Comparison of ENCODE assay signal across 15 cellular contexts in the genomic region with DNA sequence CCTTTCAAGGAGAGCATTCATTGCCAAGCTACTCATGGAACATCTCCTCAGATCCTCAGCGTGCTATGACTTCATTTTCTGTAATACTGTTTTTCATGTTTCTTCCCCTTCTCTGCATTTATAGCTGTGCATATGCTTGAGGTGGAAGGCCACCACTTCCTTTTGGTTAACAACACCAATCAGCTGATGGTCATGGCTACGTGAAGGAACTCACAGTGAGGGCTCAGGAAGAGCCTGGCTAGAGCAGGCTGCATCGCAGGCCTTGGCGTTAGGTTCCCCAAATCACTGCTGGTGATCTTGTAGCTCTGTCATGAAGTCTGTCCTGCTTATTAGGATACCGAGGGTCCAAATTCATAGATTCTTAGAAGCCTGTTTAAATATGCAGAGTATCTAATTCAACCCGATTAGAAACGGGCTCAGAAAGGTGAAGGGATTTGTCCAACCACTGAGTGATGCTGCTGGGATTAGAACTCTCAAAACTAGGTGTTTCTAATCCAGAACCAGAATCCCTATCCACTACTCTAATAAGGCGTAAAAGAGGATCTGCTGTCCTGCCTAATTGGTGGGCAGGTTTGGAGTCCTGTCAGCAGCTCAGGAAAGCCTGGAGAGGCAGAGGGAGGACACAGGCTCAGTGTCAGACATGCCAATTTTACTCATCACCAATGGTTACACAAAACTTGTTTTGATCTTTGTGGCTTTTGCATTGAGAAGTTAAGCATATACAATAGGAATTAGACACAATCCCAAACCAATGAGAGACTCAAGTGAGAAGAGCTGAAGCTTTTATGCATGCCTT. TPM values are rescaled to one million over a fixed set of nuclear protein-coding genes. Genes with fewer than 3 reads are reported as not detected.
DNase-seq lines count a peak whose midpoint lies in the region; ATAC-seq, FAIRE-seq and TF ChIP-seq lines count a peak whose summit lies in the region.
"Had no signal": no experiment of that assay in that cellular context is flagged by ENCODE, and none has a peak within 500 bp of the region (broad histone marks: within the 10 kb centered on the region; RNA-seq: fewer than 3 reads in every experiment).

No MANE protein-coding gene starts in this region.

- H3K27me3 ChIP-seq in right lobe of liver = no peaks in the 10 kb centered on the region
- H3K27me3 ChIP-seq in HepG2 (ENCODE audit: control insufficient read depth in 1 of 2, insufficient read depth in 2 of 2, low read length in 2 of 2) = peaks cover 0 to 24% of the 10 kb centered on the region in 2 experiments; a peak in 2 of 5 replicates
- H3K27me3 ChIP-seq in left lung = peaks cover 0 to 12% of the 10 kb centered on the region in 2 donors
- H3K27me3 ChIP-seq: body of pancreas had no signal

- H3K27ac ChIP-seq in right lobe of liver (no peak overlapping the region), HepG2 (ENCODE audit: extremely low read length, insufficient read depth, low read length) (no peak overlapping the region), left lung (peak overlapping the region in 1 of 2 donors; percentile 72)
- H3K27ac ChIP-seq: thoracic aorta had no signal

- WGBS in right lobe of liver (ENCODE audit: insufficient coverage, low coverage, low lambda C conversion rate, missing lambda C conversion rate) = 38% methylated on average over 8 of the region's 8 CpGs
- WGBS in HepG2 (ENCODE audit: low lambda C conversion rate) = 1% methylated on average over 7 of the region's 8 CpGs

- FAIRE-seq in HepG2 (lab: Jason Lieb, UNC) = no peak
- FAIRE-seq: endometrium, RCC 7860, TTC549 had no signal

- TF ChIP-seq POLR2A in right lobe of liver (IDR thresholded peaks at IDR 0.05) = no peak
- no peak for TF ChIP-seq POLR2A in HepG2 (IDR thresholded peaks at IDR 0.05; ENCODE audit: insufficient read depth in 1 of 2, low read depth in 2 of 2, low read length in 2 of 2)

- no peak for TF ChIP-seq CTCF in right lobe of liver (IDR thresholded peaks at IDR 0.05)
- no peak for TF ChIP-seq CTCF in HepG2 (CRISPR knock-in tag; IDR thresholded peaks at IDR 0.05)
- TF ChIP-seq CTCF in left lung (IDR thresholded peaks at IDR 0.05) = no peak

- no peaks in the 10 kb centered on the region for H3K4me1 ChIP-seq in right lobe of liver
- no peaks in the 10 kb centered on the region for H3K4me1 ChIP-seq in HepG2 (ENCODE audit: insufficient read depth, low read length)
- peaks cover 0 to 65% of the 10 kb centered on the region in 2 donors for H3K4me1 ChIP-seq in left lung

- in situ Hi-C loops in HepG2 (cut with HindIII; ENCODE audit: extremely low pct_ligation_motif_present, low pct_unique_long_range_greater_than_20kb) = no loop called here

- intact Hi-C loops in right lobe of liver (cut with DNase I) = no loop called here
- intact Hi-C loops in HepG2 (cut with micrococcal nuclease; ENCODE audit: unreplicated experiment) = no loop called here
- intact Hi-C loops in left lung (cut with DNase I) = no loop called here

- no TSS peak for BruUV-seq in HepG2 (replicated peaks; lab: Mats Ljungman, UMichigan)

- TF ChIP-seq EP300 in HepG2 (IDR thresholded peaks at IDR 0.05; ENCODE audit: low read depth in 2 of 2, low read length in 2 of 2) (no peak), HepG2 (CRISPR knock-in tag; IDR thresholded peaks at IDR 0.05; ENCODE audit: borderline replicate concordance) (no peak)

- POLR2A ChIA-PET in HepG2 (lab: Yijun Ruan, JAX) = no interaction called here

- peak; percentile 51 to 78 (median 66) for ATAC-seq in right lobe of liver
- ATAC-seq in HepG2 = no peak
- ATAC-seq in left lung = peak; percentile 82
- no peak for ATAC-seq in SK-N-SH treated with all-trans-retinoic acid at 6 μM for 48 hours
- ATAC-seq: body of pancreas had no signal

- H3K4me2 ChIP-seq in HepG2 (ENCODE audit: low read depth, low read length) = no peak overlapping the region

- no peaks in the 10 kb centered on the region for H3K36me3 ChIP-seq in right lobe of liver
- H3K36me3 ChIP-seq in HepG2 (replicated peaks in 1 of 2; ENCODE audit: control insufficient read depth in 1 of 2, insufficient read depth in 2 of 2, low read length in 2 of 2) = no peaks in the 10 kb centered on the region
- H3K36me3 ChIP-seq in left lung = peaks cover 0 to 9% of the 10 kb centered on the region in 2 donors
- H3K36me3 ChIP-seq: thoracic aorta had no signal

- no peak overlapping the region for H3K9ac ChIP-seq in HepG2 (ENCODE audit: insufficient read depth, low read depth, low read length)

- H4K20me1 ChIP-seq in HepG2 (ENCODE audit: insufficient read depth, low read length) = no peaks in the 10 kb centered on the region

- no peak for TF ChIP-seq RAD21 in HepG2 (CRISPR knock-in tag; IDR thresholded peaks at IDR 0.05)

- H2AFZ ChIP-seq in HepG2 (ENCODE audit: low read length) = no peak overlapping the region

- no peaks in the 10 kb centered on the region for H3K79me2 ChIP-seq in HepG2 (ENCODE audit: insufficient read depth, low read length)

- H3K4me3 ChIP-seq in right lobe of liver (no peak overlapping the region), HepG2 (replicated peaks in 1 of 3; ENCODE audit: insufficient read depth in 1 of 3, low read depth in 2 of 3, low read length in 3 of 3) (no peak overlapping the region), left lung (no peak overlapping the region)
- H3K4me3 ChIP-seq: body of pancreas, thoracic aorta had no signal

- CTCF ChIA-PET in HepG2 (lab: Yijun Ruan, JAX; ENCODE audit: low intra/inter-chr PET ratio, low total read pairs) = no interaction called here

- H3K9me3 ChIP-seq in right lobe of liver (no peaks in the 10 kb centered on the region), HepG2 (ENCODE audit: low read length) (no peaks in the 10 kb centered on the region), left lung (no peaks in the 10 kb centered on the region)
- H3K9me3 ChIP-seq: body of pancreas, thoracic aorta had no signal

- DNase-seq in right lobe of liver (no peak), HepG2 (ENCODE audit: low spot score) (no peak), NOMO-1 (lab: John Stamatoyannopoulos, UW; ENCODE audit: unreplicated experiment in 2 of 2) (peak; percentile 43 to 66), left lung (peak; percentile 62 to 79), NCI-H1436 treated with DMSO at 0.1 percent for 48 hours (lab: John Stamatoyannopoulos, UW) (no peak), cerebellar cortex (ENCODE audit: low spot score) (no peak)
- DNase-seq in activated CD4-positive, alpha-beta T cell treated with anti-CD3 and anti-CD28 coated beads for 48 hours = no peak
- DNase-seq: EL, NCI-H2171 had no signal

TF ChIP-seq in HepG2, 621 proteins besides CTCF, POLR2A, EP300 and RAD21 (continues in another document):
- no peak for TF ChIP-seq CCAR2 (optimal IDR thresholded peaks at IDR 0.05; ENCODE audit: low read depth, low read length)
- no peak for TF ChIP-seq ZNF329 (CRISPR knock-in tag; IDR thresholded peaks at IDR 0.05; ENCODE audit: low read depth)
- TF ChIP-seq ZNF121 (CRISPR knock-in tag; IDR thresholded peaks at IDR 0.05) = no peak
- no peak for TF ChIP-seq ZNF468 (CRISPR knock-in tag; IDR thresholded peaks at IDR 0.05)

TF ChIP-seq in SK-N-SH treated with all-trans-retinoic acid at 6 μM for 48 hours, 23 proteins besides CTCF, POLR2A, EP300 and RAD21 (continues in another document):
- TF ChIP-seq ZNF70 (CRISPR knock-in tag; IDR thresholded peaks at IDR 0.05) = no peak
- TF ChIP-seq, protein P1, sequence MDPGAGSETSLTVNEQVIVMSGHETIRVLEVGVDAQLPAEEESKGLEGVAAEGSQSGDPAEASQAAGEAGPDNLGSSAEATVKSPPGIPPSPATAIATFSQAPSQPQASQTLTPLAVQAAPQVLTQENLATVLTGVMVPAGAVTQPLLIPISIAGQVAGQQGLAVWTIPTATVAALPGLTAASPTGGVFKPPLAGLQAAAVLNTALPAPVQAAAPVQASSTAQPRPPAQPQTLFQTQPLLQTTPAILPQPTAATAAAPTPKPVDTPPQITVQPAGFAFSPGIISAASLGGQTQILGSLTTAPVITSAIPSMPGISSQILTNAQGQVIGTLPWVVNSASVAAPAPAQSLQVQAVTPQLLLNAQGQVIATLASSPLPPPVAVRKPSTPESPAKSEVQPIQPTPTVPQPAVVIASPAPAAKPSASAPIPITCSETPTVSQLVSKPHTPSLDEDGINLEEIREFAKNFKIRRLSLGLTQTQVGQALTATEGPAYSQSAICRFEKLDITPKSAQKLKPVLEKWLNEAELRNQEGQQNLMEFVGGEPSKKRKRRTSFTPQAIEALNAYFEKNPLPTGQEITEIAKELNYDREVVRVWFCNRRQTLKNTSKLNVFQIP (CRISPR knock-in tag; IDR thresholded peaks at IDR 0.05; ENCODE audit: borderline replicate concordance, low read depth) = no peak

RNA-seq across cellular contexts. Expression of a gene that starts 7.5 kb away (rescaled TPM):
- total RNA-seq in right lobe of liver = 10 to 100 TPM in 1 of 6 experiments, 1 to 10 TPM in 5; 3.0 to 10.9 (median 3.7) TPM
- not detected in 2 replicates for total RNA-seq in HepG2 (2016; rRNA removed; fragmentation: Illumina TruSeq; extraction: Trizol)
- total RNA-seq in HepG2 (2016; cell fraction: cytosol; rRNA removed; fragmentation: Illumina TruSeq; extraction: Trizol; ENCODE audit: low read depth) = not detected in 2 replicates
- not detected in 2 replicates for total RNA-seq in HepG2 (2016; cell fraction: insoluble cytoplasmic fraction; rRNA removed; fragmentation: Illumina TruSeq; extraction: Trizol)
- total RNA-seq in HepG2 (2016; cell fraction: membrane; rRNA removed; fragmentation: Illumina TruSeq; extraction: Trizol) = not detected in 2 replicates
- not detected in 2 replicates for total RNA-seq in HepG2 (2016; cell fraction: nucleus; rRNA removed; fragmentation: Illumina TruSeq; extraction: Trizol)
- not detected in 2 replicates for polyA plus RNA-seq in HepG2 (2011; rRNA removed)
- polyA plus RNA-seq in HepG2 (2011; cell fraction: cytosol; rRNA removed) = not detected in 2 replicates
- not detected in 2 replicates for polyA plus RNA-seq in HepG2 (2011; cell fraction: nucleus; rRNA removed)
- not detected in 2 replicates for polyA plus RNA-seq in HepG2 (2012)
- polyA plus RNA-seq in HepG2 (2016; cell fraction: cytosol; fragmentation: Illumina TruSeq; extraction: Trizol; ENCODE audit: low read depth) = not detected in 2 replicates
- not detected in 2 replicates for polyA plus RNA-seq in HepG2 (2016; cell fraction: insoluble cytoplasmic fraction; fragmentation: Illumina TruSeq; extraction: Trizol; ENCODE audit: low read depth)
- polyA plus RNA-seq in HepG2 (2016; cell fraction: membrane; fragmentation: Illumina TruSeq; extraction: Trizol; ENCODE audit: low read depth) = not detected in 2 replicates
- not detected in 2 replicates for polyA plus RNA-seq in HepG2 (2016; cell fraction: nucleus; fragmentation: Illumina TruSeq; extraction: Trizol; ENCODE audit: insufficient read depth, low read depth)
- polyA minus RNA-seq in HepG2 (2011; rRNA and poly(A)+ RNA removed; ENCODE audit: low replicate concordance) = 0.02 TPM in 1 of 2 replicates, not detected in the other
- not detected in 2 replicates for polyA minus RNA-seq in HepG2 (2011; cell fraction: cytosol; rRNA and poly(A)+ RNA removed)
- not detected in 2 replicates for polyA minus RNA-seq in HepG2 (2011; cell fraction: nucleus; rRNA and poly(A)+ RNA removed)
- total RNA-seq in left lung = 10 to 100 TPM; 49.7 to 91.8 TPM

Comparison
In these comparisons a context has a peak if more than half of its experiments do, and no peak if none do; other contexts are left out.
1. ATAC-seq: peak in right lobe of liver (4 of 4) and left lung (single experiment); none in HepG2 (single experiment) and SK-N-SH treated with all-trans-retinoic acid at 6 μM for 48 hours (single experiment).
2. DNase-seq: peak in NOMO-1 (2 of 2) and left lung (2 of 2); none in right lobe of liver (0 of 3), HepG2 (single experiment), NCI-H1436 treated with DMSO at 0.1 percent for 48 hours (single experiment), activated CD4-positive, alpha-beta T cell treated with anti-CD3 and anti-CD28 coated beads for 48 hours (single experiment) and cerebellar cortex (single experiment).
3. RNA of a gene that starts 7.5 kb away (total RNA-seq): 49.7 to 91.8 TPM in left lung; 3.0 to 10.9 TPM in right lobe of liver and not detected in HepG2; every median in the first group is over 4 times any median in the second.